15 cellular contexts compared by ENCODE assay signal in genomic region chr7:153887756-153888591, GRCh38.
DNase-seq lines count a peak whose midpoint lies in the region; ATAC-seq lines count a peak whose summit lies in the region.
"Had no signal": no experiment of that assay in that cellular context is flagged by ENCODE, and none has a peak within 500 bp of the region (broad histone marks: within the 10 kb centered on the region; RNA-seq: fewer than 3 reads in every experiment).

No MANE protein-coding gene starts in this region.

- H3K4me3 ChIP-seq in iPS-15b (ENCODE audit: low read depth, low read length) (peak overlapping the region; percentile 59), trophoblast cell (ENCODE audit: low read depth, low read length) (no peak overlapping the region)

- no peaks in the 10 kb centered on the region for H3K79me1 ChIP-seq in trophoblast cell (ENCODE audit: low read length)

- no peak overlapping the region for H2BK120ac ChIP-seq in trophoblast cell (ENCODE audit: insufficient read depth, low read length, poor library complexity)

- H3K4me1 ChIP-seq in iPS-15b (ENCODE audit: control insufficient read depth, insufficient read depth, low read length) (no peaks in the 10 kb centered on the region), trophoblast cell (ENCODE audit: control insufficient read depth in 1 of 2, insufficient read depth in 2 of 2, low read length in 2 of 2) (peaks cover 0 to 5% of the 10 kb centered on the region in 2 experiments)
- H3K4me1 ChIP-seq: vagina had no signal

- H4K12ac ChIP-seq in trophoblast cell (ENCODE audit: low read depth, low read length) = no peak overlapping the region

- no peak overlapping the region for H2AK5ac ChIP-seq in trophoblast cell (ENCODE audit: low read length)

- no peak overlapping the region for H3K27ac ChIP-seq in trophoblast cell (ENCODE audit: low read depth, low read length)
- H3K27ac ChIP-seq: vagina had no signal

- DNase-seq in GM03348 (ENCODE audit: low spot score) = peak; percentile 5
- DNase-seq in RPMI8226 = peak; percentile 15
- no peak for DNase-seq in trophoblast cell
- no peak for DNase-seq in NCI-H526 treated with DMSO at 0.1 percent for 48 hours (lab: John Stamatoyannopoulos, UW)
- DNase-seq in T-helper 9 cell = no peak
- DNase-seq in activated CD4-positive, alpha-beta T cell treated with anti-CD3 and anti-CD28 coated beads for 48 hours = no peak
- DNase-seq: activated CD4-positive, alpha-beta T cell treated with anti-CD3 and anti-CD28 coated beads, Interleukin-2, amount 50 U/mL, for 1 hour; activated T-cell treated with anti-CD3 and anti-CD28 coated beads, Interleukin-2, amount 50 U/mL, for 48 hours; GOT3; NCI-H2171 had no signal

- no peak overlapping the region for H2BK12ac ChIP-seq in trophoblast cell (ENCODE audit: low read length)

- H3K27me3 ChIP-seq in iPS-15b (ENCODE audit: control insufficient read depth, insufficient read depth, low read length) (peaks cover 41% of the 10 kb centered on the region), trophoblast cell (ENCODE audit: insufficient read depth, low read length) (peaks cover 45% of the 10 kb centered on the region)
- H3K27me3 ChIP-seq: vagina had no signal

- no peaks in the 10 kb centered on the region for H3K9me3 ChIP-seq in iPS-15b (ENCODE audit: control insufficient read depth, insufficient read depth, low read length)
- peaks cover 4% of the 10 kb centered on the region for H3K9me3 ChIP-seq in trophoblast cell (ENCODE audit: insufficient read depth, low read depth, low read length)
- H3K9me3 ChIP-seq: vagina had no signal

- no peak overlapping the region for H3K18ac ChIP-seq in trophoblast cell (ENCODE audit: low read length)

- no peaks in the 10 kb centered on the region for H3K36me3 ChIP-seq in iPS-15b (ENCODE audit: control insufficient read depth, insufficient read depth, low read length)
- H3K36me3 ChIP-seq in trophoblast cell (ENCODE audit: control insufficient read depth in 1 of 2, insufficient read depth in 2 of 2, low read length in 2 of 2) = no peaks in the 10 kb centered on the region
- H3K36me3 ChIP-seq: vagina had no signal

- peak overlapping the region; percentile 61 for H3K4me2 ChIP-seq in trophoblast cell (ENCODE audit: low read length)

- no peak overlapping the region for H2AFZ ChIP-seq in trophoblast cell (ENCODE audit: insufficient read depth, low read length, poor library complexity)

- WGBS in trophoblast cell (ENCODE audit: extremely low coverage, insufficient coverage, insufficient read length) = no CpG with 5 or more reads among the region's 83 CpGs

- H3K4ac ChIP-seq in trophoblast cell (ENCODE audit: low read depth, low read length) = no peak overlapping the region

- H4K91ac ChIP-seq in trophoblast cell (ENCODE audit: low read depth, low read length) = no peak overlapping the region

- H3K9ac ChIP-seq in iPS-15b (ENCODE audit: low read depth, low read length) = no peak overlapping the region
- no peak overlapping the region for H3K9ac ChIP-seq in trophoblast cell (ENCODE audit: low read length)

- H4K8ac ChIP-seq in trophoblast cell (ENCODE audit: low read depth, low read length) = no peak overlapping the region

- ATAC-seq in GM19395 (IDR thresholded peaks at IDR 0.05; ENCODE audit: unreplicated experiment) = no peak
- ATAC-seq: esophagus mucosa; stimulated activated effector memory CD8-positive, alpha-beta T cell treated with anti-CD3 and anti-CD28 coated beads, Interleukin-12 subunit alpha, Interleukin-12 subunit beta, amount 100 ng/mL, for 72 hours had no signal

- no peaks in the 10 kb centered on the region for H3K79me2 ChIP-seq in trophoblast cell (ENCODE audit: control insufficient read depth, insufficient read depth, low read length, poor library complexity)

- no peak overlapping the region for H3K23ac ChIP-seq in trophoblast cell (ENCODE audit: low read length)

- H2BK5ac ChIP-seq in trophoblast cell (ENCODE audit: low read depth, low read length, poor library complexity) = no peak overlapping the region

- H3K14ac ChIP-seq in trophoblast cell (ENCODE audit: low read length) = no peak overlapping the region

Comparison
In these comparisons a context has a peak if more than half of its experiments do, and no peak if none do; other contexts are left out.
1. DNase-seq: peak in GM03348 (single experiment) and RPMI8226 (single experiment); none in trophoblast cell (0 of 2), NCI-H526 treated with DMSO at 0.1 percent for 48 hours (single experiment), T-helper 9 cell (single experiment) and activated CD4-positive, alpha-beta T cell treated with anti-CD3 and anti-CD28 coated beads for 48 hours (single experiment).